21 cellular contexts compared by ENCODE assay signal in genomic region chr13:27311518-27312208, GRCh38.
"Had no signal": no experiment of that assay in that cellular context is flagged by ENCODE, and none has a peak within 500 bp of the region (broad histone marks: within the 10 kb centered on the region; RNA-seq: fewer than 3 reads in every experiment).

No MANE protein-coding gene starts in this region.

- H3K27ac Mint-ChIP-seq: effector memory CD8-positive, alpha-beta T cell; nephron progenitor cell; stimulated activated memory B cell treated with anti-CD40 and anti-IgM and Interleukin-4, amounts not matched to agents 10 μg/mL and 1 μg/mL and 100 μg/mL, for 72 hours; stimulated activated naive CD8-positive, alpha-beta T cell treated with anti-CD3 and anti-CD28 coated beads, Interleukin-15, Interleukin-2, amounts not matched to agents 100 ng/mL and 50 ng/mL, for 24 hours had no signal

- H3K9me3 Mint-ChIP-seq: effector memory CD8-positive, alpha-beta T cell; nephron progenitor cell; stimulated activated memory B cell treated with anti-CD40 and anti-IgM and Interleukin-4, amounts not matched to agents 10 μg/mL and 1 μg/mL and 100 μg/mL, for 72 hours; stimulated activated naive CD8-positive, alpha-beta T cell treated with anti-CD3 and anti-CD28 coated beads, Interleukin-15, Interleukin-2, amounts not matched to agents 100 ng/mL and 50 ng/mL, for 24 hours had no signal

- H3K4me1 ChIP-seq: esophagus muscularis mucosa, gastroesophageal sphincter, testis, tibial nerve, upper lobe of right lung, vagina had no signal

- ATAC-seq: effector memory CD8-positive, alpha-beta T cell; gastroesophageal sphincter; left lobe of liver; naive thymus-derived CD4-positive, alpha-beta T cell; sciatic nerve; stimulated activated memory B cell treated with anti-CD40 and anti-IgM and Interleukin-4, amounts not matched to agents 10 μg/mL and 1 μg/mL and 100 μg/mL, for 72 hours; upper lobe of right lung had no signal

- DNase-seq: effector memory CD8-positive, alpha-beta T cell; glutamatergic neuron; islet precursor cell; mammary epithelial cell; naive thymus-derived CD4-positive, alpha-beta T cell; nephron progenitor cell; spleen; stimulated activated CD4-positive, alpha-beta T cell treated with anti-CD3 and anti-CD28 coated beads, Interleukin-15, amount 100 ng/mL, for 24 hours; stimulated activated CD4-positive, alpha-beta T cell treated with anti-CD3 and anti-CD28 coated beads, Interleukin-1b, Interleukin-23, amount 100 ng/mL, for 48 hours; stimulated activated CD4-positive, alpha-beta T cell treated with anti-CD3 and anti-CD28 coated beads, Interleukin-4, amount 100 ng/mL, for 24 hours; testis; upper lobe of right lung had no signal

- H3K9me3 ChIP-seq: esophagus muscularis mucosa, gastroesophageal sphincter, spleen, testis, tibial nerve, upper lobe of right lung, vagina had no signal

- H3K36me3 ChIP-seq: esophagus muscularis mucosa, gastroesophageal sphincter, spleen, tibial nerve, upper lobe of right lung, vagina had no signal

- H3K27ac ChIP-seq: epithelial cell of prostate, esophagus muscularis mucosa, gastroesophageal sphincter, testis, tibial nerve, upper lobe of right lung, vagina had no signal

- H3K4me1 Mint-ChIP-seq: nephron progenitor cell had no signal

- H3K4me3 ChIP-seq: esophagus muscularis mucosa, gastroesophageal sphincter, spleen, testis, tibial nerve, upper lobe of right lung, vagina had no signal

- H3K36me3 Mint-ChIP-seq: naive thymus-derived CD4-positive, alpha-beta T cell; stimulated activated memory B cell treated with anti-CD40 and anti-IgM and Interleukin-4, amounts not matched to agents 10 μg/mL and 1 μg/mL and 100 μg/mL, for 72 hours had no signal

- H3K27me3 ChIP-seq: gastroesophageal sphincter, testis, tibial nerve, upper lobe of right lung, vagina had no signal

- H3K4me3 Mint-ChIP-seq: effector memory CD8-positive, alpha-beta T cell; naive thymus-derived CD4-positive, alpha-beta T cell; nephron progenitor cell; stimulated activated memory B cell treated with anti-CD40 and anti-IgM and Interleukin-4, amounts not matched to agents 10 μg/mL and 1 μg/mL and 100 μg/mL, for 72 hours; stimulated activated naive CD8-positive, alpha-beta T cell treated with anti-CD3 and anti-CD28 coated beads, Interleukin-15, Interleukin-2, amounts not matched to agents 100 ng/mL and 50 ng/mL, for 24 hours had no signal
